19 cellular contexts compared by ENCODE assay signal in genomic region chr4:128688846-128689467, GRCh38.
A peak's percentile ranks its signal among the peaks of the same experiment; 100 is the strongest.
DNase-seq lines count a peak whose midpoint lies in the region; TF ChIP-seq lines count a peak whose summit lies in the region.
"Had no signal": no experiment of that assay in that cellular context is flagged by ENCODE, and none has a peak within 500 bp of the region (broad histone marks: within the 10 kb centered on the region; RNA-seq: fewer than 3 reads in every experiment).

No MANE protein-coding gene starts in this region.

- peaks cover 3% of the 10 kb centered on the region for H3K27me3 Mint-ChIP-seq in osteocyte (ENCODE audit: unreplicated experiment)
- no peaks in the 10 kb centered on the region for H3K27me3 Mint-ChIP-seq in MCF 10A (ENCODE audit: insufficient read depth, unreplicated experiment)

- H3K79me2 ChIP-seq in Karpas-422 (ENCODE audit: low read length) = no peaks in the 10 kb centered on the region
- no peaks in the 10 kb centered on the region for H3K79me2 ChIP-seq in osteoblast (ENCODE audit: insufficient read depth, low read length)

- H3K4me1 ChIP-seq in Karpas-422 (ENCODE audit: low read length) = peaks cover 4% of the 10 kb centered on the region
- H3K4me1 ChIP-seq in osteoblast (ENCODE audit: insufficient read depth, low read length) = no peaks in the 10 kb centered on the region

- intact Hi-C loops in MCF 10A (cut with micrococcal nuclease) = no loop called here

- peaks cover 6% of the 10 kb centered on the region for H3K4me1 Mint-ChIP-seq in osteocyte (ENCODE audit: unreplicated experiment)
- H3K4me1 Mint-ChIP-seq in MCF 10A (ENCODE audit: insufficient read depth, unreplicated experiment) = no peaks in the 10 kb centered on the region
- H3K4me1 Mint-ChIP-seq: CD4-positive, alpha-beta memory T cell had no signal

- H3K4me3 ChIP-seq in Karpas-422 (ENCODE audit: low read length) (no peak overlapping the region), fibroblast of villous mesenchyme (ENCODE audit: low read depth, low read length) (no peak overlapping the region), osteoblast (ENCODE audit: insufficient read depth, low read length) (no peak overlapping the region)
- H3K4me3 ChIP-seq: BLaER1 had no signal

- no peak for TF ChIP-seq CTCF in VCaP (conservative IDR thresholded peaks at IDR 0.05)
- TF ChIP-seq CTCF in fibroblast of villous mesenchyme (IDR thresholded peaks at IDR 0.05; ENCODE audit: insufficient read depth, low read depth, low read length) = no peak
- TF ChIP-seq CTCF in osteoblast (IDR thresholded peaks at IDR 0.05; ENCODE audit: extremely low read depth, low read depth, low read length) = no peak
- TF ChIP-seq CTCF in osteocyte (IDR thresholded peaks at IDR 0.05) = no peak
- TF ChIP-seq CTCF in MCF 10A (IDR thresholded peaks at IDR 0.05; ENCODE audit: unreplicated experiment) = no peak

- H3K27ac ChIP-seq in Karpas-422 (ENCODE audit: low read length) (no peak overlapping the region), VCaP (peak overlapping the region; percentile 71), osteoblast (ENCODE audit: low read depth, low read length) (no peak overlapping the region), caudate nucleus (ENCODE audit: low read depth, low read length) (no peak overlapping the region)
- H3K27ac ChIP-seq: BLaER1, KMS-11 had no signal

- DNase-seq in Karpas-422 = no peak
- peak; percentile 40 for DNase-seq in fibroblast of villous mesenchyme (ENCODE audit: low read depth)
- no peak for DNase-seq in osteoblast (ENCODE audit: insufficient read length, low spot score, missing footprints)
- DNase-seq in osteocyte (ENCODE audit: extremely low spot score, unreplicated experiment) = no peak
- no peak for DNase-seq in caudate nucleus (lab: John Stamatoyannopoulos, UW)
- DNase-seq in MCF 10A (ENCODE audit: unreplicated experiment) = no peak
- no peak for DNase-seq in NCI-H226
- DNase-seq: CD4-positive, alpha-beta memory T cell; DMS153; GF-D8; NCI-H1436; NCI-H2029; NCI-H2171 treated with DMSO at 0.1 percent for 48 hours; NCI-H446 treated with DMSO at 0.1 percent for 48 hours; SHP77 treated with DMSO at 0.1 percent for 48 hours; SK-N-SH had no signal

- no TSS peak for BruUV-seq in MCF 10A (replicated peaks; lab: Mats Ljungman, UMichigan)

- POLR2A ChIA-PET in MCF 10A (lab: Yijun Ruan, JAX) = interaction anchor here (0.6 to 1.2 kb wide), 2 partner anchors 20 to 22 kb away, joined by 3 to 4 read pairs; no protein-coding TSS in a partner anchor

- H4K20me1 ChIP-seq in Karpas-422 (ENCODE audit: insufficient read depth, low read depth, low read length) = no peaks in the 10 kb centered on the region
- H4K20me1 ChIP-seq in osteoblast (ENCODE audit: insufficient read depth, low read length) = no peaks in the 10 kb centered on the region
- H4K20me1 ChIP-seq: BLaER1 had no signal

- no peak overlapping the region for H3K9ac ChIP-seq in Karpas-422 (ENCODE audit: low read length)
- H3K9ac ChIP-seq: BLaER1, KMS-11, SK-N-SH had no signal

- H3K36me3 ChIP-seq in Karpas-422 (ENCODE audit: insufficient read depth, low read length) (no peaks in the 10 kb centered on the region), osteoblast (ENCODE audit: insufficient read depth, low read length) (no peaks in the 10 kb centered on the region)
- H3K36me3 ChIP-seq: BLaER1 had no signal

- peaks cover 6% of the 10 kb centered on the region for H3K9me3 Mint-ChIP-seq in osteocyte (ENCODE audit: unreplicated experiment)
- peaks cover 2% of the 10 kb centered on the region for H3K9me3 Mint-ChIP-seq in MCF 10A (ENCODE audit: unreplicated experiment)

- H2AFZ ChIP-seq in Karpas-422 (ENCODE audit: low read length) (peak overlapping the region; percentile 38), osteoblast (ENCODE audit: low read length) (peak overlapping the region; percentile 10)

- H3K4me2 ChIP-seq in Karpas-422 (ENCODE audit: low read depth, low read length, poor library complexity, severe bottlenecking) (no peak overlapping the region), osteoblast (ENCODE audit: insufficient read depth, low read length) (no peak overlapping the region)
- H3K4me2 ChIP-seq: BLaER1, KMS-11, SK-N-SH had no signal

- H3K36me3 Mint-ChIP-seq in osteocyte (ENCODE audit: unreplicated experiment) (no peaks in the 10 kb centered on the region), MCF 10A (ENCODE audit: insufficient read depth, unreplicated experiment) (no peaks in the 10 kb centered on the region)
- H3K36me3 Mint-ChIP-seq: CD4-positive, alpha-beta memory T cell had no signal

- H3K27ac Mint-ChIP-seq in osteocyte (ENCODE audit: unreplicated experiment) (no peak overlapping the region), MCF 10A (ENCODE audit: low read depth, unreplicated experiment) (no peak overlapping the region)
- H3K27ac Mint-ChIP-seq: CD4-positive, alpha-beta memory T cell had no signal

- CTCF ChIA-PET in MCF 10A (lab: Yijun Ruan, JAX) = interaction anchor here (0.6 to 1.5 kb wide), 2 partner anchors 10 to 121 kb away, joined by 3 read pairs; no protein-coding TSS in a partner anchor

- H3K27me3 ChIP-seq in Karpas-422 (ENCODE audit: low read length) (no peaks in the 10 kb centered on the region), osteoblast (ENCODE audit: insufficient read depth, low read length) (no peaks in the 10 kb centered on the region)
- H3K27me3 ChIP-seq: BLaER1 had no signal

- H3K9me3 ChIP-seq in Karpas-422 (ENCODE audit: low read length) (no peaks in the 10 kb centered on the region), osteoblast (ENCODE audit: low read depth, low read length) (no peaks in the 10 kb centered on the region)
- H3K9me3 ChIP-seq: SK-N-SH had no signal

- H3K4me3 Mint-ChIP-seq in osteocyte (ENCODE audit: unreplicated experiment) (no peak overlapping the region), MCF 10A (ENCODE audit: unreplicated experiment) (no peak overlapping the region)
- H3K4me3 Mint-ChIP-seq: CD4-positive, alpha-beta memory T cell had no signal

- no peaks in the 10 kb centered on the region for H3K9me2 ChIP-seq in Karpas-422 (replicated peaks; ENCODE audit: insufficient read depth, low read length)
- H3K9me2 ChIP-seq: SK-N-SH had no signal
